Comparison of ENCODE assay signal across 8 cellular contexts in genomic region chr17:46770818-46771600, GRCh38. TPM values are rescaled to one million over a fixed set of nuclear protein-coding genes. Genes with fewer than 3 reads are reported as not detected.
A peak's percentile ranks its signal among the peaks of the same experiment; 100 is the strongest.
DNase-seq lines count a peak whose midpoint lies in the region; ATAC-seq and TF ChIP-seq lines count a peak whose summit lies in the region.

No MANE protein-coding gene starts in this region.

- no peaks in the 10 kb centered on the region for H4K20me1 ChIP-seq in OCI-LY1 (ENCODE audit: insufficient read depth, low read length)

- intact Hi-C loops in left colon (cut with DNase I, micrococcal nuclease) = no loop called here

- H3K4me3 Mint-ChIP-seq in stimulated activated naive B cell treated with anti-CD40 and anti-IgM and Interleukin-4, amounts not matched to agents 10 μg/mL and 1 μg/mL and 100 μg/mL, for 72 hours = peak overlapping the region; percentile 61 to 72

- in situ Hi-C loops in brain microvascular endothelial cell (cut with HindIII; ENCODE audit: low pct_ligation_motif_present, low sequenced_read_pairs) = no loop called here

- H3K9me3 Mint-ChIP-seq in stimulated activated naive B cell treated with anti-CD40 and anti-IgM and Interleukin-4, amounts not matched to agents 10 μg/mL and 1 μg/mL and 100 μg/mL, for 72 hours = no peaks in the 10 kb centered on the region

- H3K27me3 ChIP-seq in OCI-LY1 (ENCODE audit: insufficient read depth, low read length) (no peaks in the 10 kb centered on the region), brain microvascular endothelial cell (replicated peaks) (no peaks in the 10 kb centered on the region)

- TF ChIP-seq CTCF in OCI-LY1 (IDR thresholded peaks at IDR 0.05; ENCODE audit: low read length) (no peak), brain microvascular endothelial cell (IDR thresholded peaks at IDR 0.05; ENCODE audit: low read depth, low read length, missing control alignments) (no peak)

- H3K4me2 ChIP-seq in OCI-LY1 (ENCODE audit: low read length) = peak overlapping the region; percentile 77

- H3K27ac ChIP-seq in OCI-LY1 (ENCODE audit: low read depth, low read length, poor library complexity, severe bottlenecking) = peak overlapping the region; percentile 73
- H3K27ac ChIP-seq in brain microvascular endothelial cell = no peak overlapping the region

- H3K27me3 Mint-ChIP-seq in stimulated activated naive B cell treated with anti-CD40 and anti-IgM and Interleukin-4, amounts not matched to agents 10 μg/mL and 1 μg/mL and 100 μg/mL, for 72 hours = peaks cover 0 to 10% of the 10 kb centered on the region in 2 donors

- H3K27ac Mint-ChIP-seq in stimulated activated naive B cell treated with anti-CD40 and anti-IgM and Interleukin-4, amounts not matched to agents 10 μg/mL and 1 μg/mL and 100 μg/mL, for 72 hours = peak overlapping the region; percentile 9

- no peak overlapping the region for H2AFZ ChIP-seq in OCI-LY1 (ENCODE audit: low read length)

- peak overlapping the region; percentile 79 for H3K9ac ChIP-seq in OCI-LY1 (ENCODE audit: low read length)

- no peaks in the 10 kb centered on the region for H3K9me3 ChIP-seq in OCI-LY1 (ENCODE audit: low read length)

- DNase-seq in AML-193 (lab: John Stamatoyannopoulos, UW) = peak; percentile 36 to 49
- no peak for DNase-seq in brain microvascular endothelial cell
- peak; percentile 41 to 59 for DNase-seq in left colon
- DNase-seq in stimulated activated naive B cell treated with anti-CD40 and anti-IgM and Interleukin-4, amounts not matched to agents 10 μg/mL and 1 μg/mL and 100 μg/mL, for 72 hours = no peak

- no peaks in the 10 kb centered on the region for H3F3A ChIP-seq in OCI-LY1 (ENCODE audit: insufficient read depth, low read length)

- H3K36me3 ChIP-seq in OCI-LY1 (ENCODE audit: insufficient read depth, low read length) (no peaks in the 10 kb centered on the region), brain microvascular endothelial cell (replicated peaks) (no peaks in the 10 kb centered on the region)

- peak overlapping the region; percentile 69 for H3K4me3 ChIP-seq in OCI-LY1 (ENCODE audit: low read depth, low read length, poor library complexity, severe bottlenecking)
- H3K4me3 ChIP-seq in brain microvascular endothelial cell (ENCODE audit: low read depth, low read length) = peak overlapping the region; percentile 43

- no peaks in the 10 kb centered on the region for H3K9me2 ChIP-seq in OCI-LY1 (ENCODE audit: low read depth, low read length)

- peaks cover 60% of the 10 kb centered on the region for H3K4me1 ChIP-seq in OCI-LY1 (ENCODE audit: insufficient read depth, low read length, severe bottlenecking)

- no peaks in the 10 kb centered on the region for H3K79me2 ChIP-seq in OCI-LY1 (ENCODE audit: insufficient read depth, low read length)

- H3K4me1 Mint-ChIP-seq in stimulated activated naive B cell treated with anti-CD40 and anti-IgM and Interleukin-4, amounts not matched to agents 10 μg/mL and 1 μg/mL and 100 μg/mL, for 72 hours = peaks cover 11 to 25% of the 10 kb centered on the region in 2 donors

- ATAC-seq in GM18502 (IDR thresholded peaks at IDR 0.05; ENCODE audit: poor library complexity, unreplicated experiment) (peak; percentile 55), left colon (peak; percentile 79), GM21619 (IDR thresholded peaks at IDR 0.05; ENCODE audit: unreplicated experiment) (no peak), HG02885 (IDR thresholded peaks at IDR 0.05; ENCODE audit: poor library complexity, unreplicated experiment) (no peak)
- peak; percentile 65 to 66 for ATAC-seq in stimulated activated naive B cell treated with anti-CD40 and anti-IgM and Interleukin-4, amounts not matched to agents 10 μg/mL and 1 μg/mL and 100 μg/mL, for 72 hours (replicated peaks)

- H3K36me3 Mint-ChIP-seq in stimulated activated naive B cell treated with anti-CD40 and anti-IgM and Interleukin-4, amounts not matched to agents 10 μg/mL and 1 μg/mL and 100 μg/mL, for 72 hours = no peaks in the 10 kb centered on the region

RNA-seq across cellular contexts. Expression of gene WNT3, which starts 47.5 kb away (rescaled TPM):
- total RNA-seq in left colon = under 1 TPM; 0.39 to 0.95 TPM

Comparison
In these comparisons a context has a peak if more than half of its experiments do, and no peak if none do; other contexts are left out.
1. DNase-seq: peak in AML-193 (2 of 2) and left colon (2 of 2); none in brain microvascular endothelial cell (single experiment) and stimulated activated naive B cell treated with anti-CD40 and anti-IgM and Interleukin-4, amounts not matched to agents 10 μg/mL and 1 μg/mL and 100 μg/mL, for 72 hours (single experiment).
2. ATAC-seq: peak in GM18502 (single experiment), left colon (single experiment) and stimulated activated naive B cell treated with anti-CD40 and anti-IgM and Interleukin-4, amounts not matched to agents 10 μg/mL and 1 μg/mL and 100 μg/mL, for 72 hours (2 of 2); none in GM21619 (single experiment) and HG02885 (single experiment).